ENCODE assay signal across 12 cellular contexts in the genomic region with DNA sequence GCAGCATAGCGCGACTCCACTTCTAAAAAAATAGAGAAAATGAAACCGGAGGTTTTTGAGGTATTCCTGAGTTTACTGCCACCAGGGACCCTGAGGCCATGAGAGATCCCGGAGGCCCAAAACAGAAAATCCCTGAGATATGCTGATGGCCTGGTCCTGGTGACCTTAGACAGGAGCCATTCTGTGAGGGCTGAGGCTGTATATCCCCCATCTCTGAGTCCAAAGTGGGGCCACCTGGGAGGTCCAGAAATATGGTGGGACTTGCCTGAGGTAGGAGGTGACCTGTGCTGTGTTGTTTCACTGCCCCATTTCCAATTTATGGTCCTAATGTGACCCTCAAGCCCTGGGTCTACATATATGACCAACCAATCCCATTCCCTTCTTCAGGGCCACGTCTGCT. TPM values are rescaled to one million over a fixed set of nuclear protein-coding genes. Genes with fewer than 3 reads are reported as not detected.
DNase-seq lines count a peak whose midpoint lies in the region; ATAC-seq, FAIRE-seq and TF ChIP-seq lines count a peak whose summit lies in the region.
"Not testable (repeated sequence)": the region's sequence is repeated elsewhere in the genome, so short reads cannot be mapped to it uniquely, and the experiment has no call there.
"Had no signal": no experiment of that assay in that cellular context is flagged by ENCODE, and none has a peak within 500 bp of the region (broad histone marks: within the 10 kb centered on the region; RNA-seq: fewer than 3 reads in every experiment).

No MANE protein-coding gene starts in this region.

- H2BK15ac ChIP-seq in H1 (ENCODE audit: low read length): not testable (repeated sequence)

- H3K27me3 Mint-ChIP-seq in CD14-positive monocyte (ENCODE audit: low read depth in 3 of 3); IgD-negative memory B cell; activated T-helper 17 cell treated with anti-CD3 and anti-CD28 coated beads, Interleukin-2, amount 50 U/mL, for 72 hours; stimulated activated naive CD8-positive, alpha-beta T cell treated with anti-CD3 and anti-CD28 coated beads, Interleukin-15, Interleukin-2, amounts not matched to agents 100 ng/mL and 50 ng/mL, for 24 hours: not testable (repeated sequence)

- WGBS in H1 (ENCODE audit: extremely low coverage in 1 of 2, insufficient coverage in 1 of 2, insufficient read length in 1 of 2, insufficient replicate concordance in 2 of 2, low coverage in 1 of 2, low lambda C conversion rate in 2 of 2, missing lambda C conversion rate in 1 of 2), 2 experiments: 94% methylated on average over 4 of the region's 5 CpGs; no CpG with 5 or more reads in 1 of the 2 experiments
- 66 to 88% (median 79%) methylated on average over 4 to 5 of the region's 5 CpGs for WGBS in spleen, 5 donors

- H3K9me3 ChIP-seq in SU-DHL-6 (ENCODE audit: insufficient read depth, low read length); spleen: not testable (repeated sequence)
- H3K9me3 ChIP-seq in H1 (ENCODE audit: insufficient read depth in 2 of 2, low read depth in 1 of 2, low read length in 1 of 2): peaks cover 4 to 11% of the 10 kb centered on the region in 2 experiments; a peak in 2 of 4 replicates

- H2BK5ac ChIP-seq in H1 (ENCODE audit: low read depth, low read length): not testable (repeated sequence)

- not testable (repeated sequence) for H3K27ac ChIP-seq in SU-DHL-6 (ENCODE audit: low read depth, low read length); H1 (ENCODE audit: low read depth, low read length)
- H3K27ac ChIP-seq in spleen: peak overlapping the region in 4 of 8 donors; percentile 52 to 79 (median 65)

- not testable (repeated sequence) for H3K79me2 ChIP-seq in SU-DHL-6 (ENCODE audit: insufficient read depth, low read length); H1 (ENCODE audit: control insufficient read depth in 1 of 2, insufficient read depth in 2 of 2, low read length in 2 of 2)

- not testable (repeated sequence) for H4K91ac ChIP-seq in H1 (replicated peaks; ENCODE audit: insufficient read length, low read length)

- not testable (repeated sequence) for H3K4ac ChIP-seq in H1 (replicated peaks; ENCODE audit: insufficient read length, low read depth, low read length)

- H3K27ac Mint-ChIP-seq in CD14-positive monocyte: peak overlapping the region in 4 of 7 donors; percentile 30 to 75 (median 69)
- peak overlapping the region in 2 of 3 donors; percentile 80 to 91 for H3K27ac Mint-ChIP-seq in IgD-negative memory B cell
- H3K27ac Mint-ChIP-seq in activated T-helper 17 cell treated with anti-CD3 and anti-CD28 coated beads, Interleukin-2, amount 50 U/mL, for 72 hours: peak overlapping the region; percentile 68
- H3K27ac Mint-ChIP-seq in stimulated activated naive CD8-positive, alpha-beta T cell treated with anti-CD3 and anti-CD28 coated beads, Interleukin-15, Interleukin-2, amounts not matched to agents 100 ng/mL and 50 ng/mL, for 24 hours: not testable (repeated sequence)

- ATAC-seq in activated T-helper 17 cell treated with anti-CD3 and anti-CD28 coated beads, Interleukin-2, amount 50 U/mL, for 72 hours (replicated peaks): not testable (repeated sequence)

- TF ChIP-seq RAD21 in H1 (IDR thresholded peaks at IDR 0.05 in 1 of 2, conservative IDR thresholded peaks at IDR 0.05 in 1 of 2; ENCODE audit: low read depth in 2 of 2, low read length in 2 of 2): not testable (repeated sequence)

- TF ChIP-seq EP300 in H1 (IDR thresholded peaks at IDR 0.05; ENCODE audit: borderline replicate concordance in 1 of 2, low read depth in 2 of 2, low read length in 2 of 2): not testable (repeated sequence)

- H3K9me3 Mint-ChIP-seq in CD14-positive monocyte; IgD-negative memory B cell; activated T-helper 17 cell treated with anti-CD3 and anti-CD28 coated beads, Interleukin-2, amount 50 U/mL, for 72 hours; stimulated activated naive CD8-positive, alpha-beta T cell treated with anti-CD3 and anti-CD28 coated beads, Interleukin-15, Interleukin-2, amounts not matched to agents 100 ng/mL and 50 ng/mL, for 24 hours: not testable (repeated sequence)

- H2AK5ac ChIP-seq in H1 (ENCODE audit: low read depth, low read length): not testable (repeated sequence)

- not testable (repeated sequence) for H4K5ac ChIP-seq in H1 (ENCODE audit: insufficient read length, low read depth, low read length)

- not testable (repeated sequence) for H3K14ac ChIP-seq in H1 (ENCODE audit: insufficient read length)

- H4K20me1 ChIP-seq in SU-DHL-6 (ENCODE audit: low read depth, low read length); H1 (replicated peaks in 1 of 2; ENCODE audit: control insufficient read depth in 1 of 2, insufficient read depth in 2 of 2, low read length in 2 of 2): not testable (repeated sequence)

- not testable (repeated sequence) for H3K9me2 ChIP-seq in SU-DHL-6 (replicated peaks; ENCODE audit: insufficient read depth, low read length)

- not testable (repeated sequence) for H3K23me2 ChIP-seq in H1 (ENCODE audit: low read depth, low read length)

- H3K4me1 ChIP-seq in H1 (replicated peaks in 1 of 4; ENCODE audit: control insufficient read depth in 3 of 4, insufficient read depth in 4 of 4, low read length in 3 of 4): not testable (repeated sequence)
- H3K4me1 ChIP-seq in spleen: peaks cover 0 to 46% (median 4%) of the 10 kb centered on the region in 6 donors

- H2BK12ac ChIP-seq in H1 (ENCODE audit: low read depth, low read length): not testable (repeated sequence)

- intact Hi-C loops in CD14-positive monocyte (cut with micrococcal nuclease); spleen (cut with DNase I; ENCODE audit: low total_unique reads): not testable (repeated sequence)

- H3K56ac ChIP-seq in H1 (replicated peaks; ENCODE audit: insufficient read length, low read depth, low read length): not testable (repeated sequence)

- H3K23ac ChIP-seq in H1 (ENCODE audit: insufficient read length): not testable (repeated sequence)

- not testable (repeated sequence) for H3K27me3 ChIP-seq in SU-DHL-6 (ENCODE audit: low read length); H1 (replicated peaks in 1 of 4; ENCODE audit: control insufficient read depth in 3 of 4, extremely low read depth in 1 of 4, insufficient read depth in 3 of 4, low read length in 3 of 4); spleen (replicated peaks in 1 of 7)

- H3K4me3 ChIP-seq in GM12864 (ENCODE audit: low read depth, low read length): peak overlapping the region; percentile 79
- peak overlapping the region; percentile 57 for H3K4me3 ChIP-seq in SU-DHL-6 (ENCODE audit: insufficient read depth, low read length, poor library complexity, severe bottlenecking)
- not testable (repeated sequence) for H3K4me3 ChIP-seq in H1 (ENCODE audit: extremely low read depth in 1 of 4, insufficient read depth in 2 of 4, low read depth in 3 of 4, low read length in 4 of 4)
- peak overlapping the region in 7 of 8 donors; percentile 34 to 70 (median 42) for H3K4me3 ChIP-seq in spleen

- not testable (repeated sequence) for H3K18ac ChIP-seq in H1 (ENCODE audit: extremely low read depth, low read length)

- not testable (repeated sequence) for TF ChIP-seq CTCF in CD14-positive monocyte (IDR thresholded peaks at IDR 0.05); GM12864 (IDR thresholded peaks at IDR 0.05; ENCODE audit: low read depth, low read length, missing control alignments); SU-DHL-6 (IDR thresholded peaks at IDR 0.05; ENCODE audit: insufficient read depth, low read length, poor library complexity, severe bottlenecking); H1 (IDR thresholded peaks at IDR 0.05; ENCODE audit: control extremely low read depth in 1 of 3, insufficient read depth in 1 of 3, low read depth in 1 of 3, low read length in 3 of 3); spleen (IDR thresholded peaks at IDR 0.05 in 8 of 11, conservative IDR thresholded peaks at IDR 0.05 in 3 of 11)

- not testable (repeated sequence) for DNase-seq in CD14-positive monocyte (ENCODE audit: low spot score); GM12864 (ENCODE audit: low read depth); H1 (ENCODE audit: low read depth in 1 of 2, low spot score in 2 of 2); spleen

- not testable (repeated sequence) for H3K79me1 ChIP-seq in H1 (ENCODE audit: low read depth, low read length)

- H3K4me1 Mint-ChIP-seq in CD14-positive monocyte: peaks cover 33% of the 10 kb centered on the region
- H3K4me1 Mint-ChIP-seq in IgD-negative memory B cell: peaks cover 14 to 36% (median 36%) of the 10 kb centered on the region in 3 donors
- H3K4me1 Mint-ChIP-seq in activated T-helper 17 cell treated with anti-CD3 and anti-CD28 coated beads, Interleukin-2, amount 50 U/mL, for 72 hours: not testable (repeated sequence)
- peaks cover 49% of the 10 kb centered on the region for H3K4me1 Mint-ChIP-seq in stimulated activated naive CD8-positive, alpha-beta T cell treated with anti-CD3 and anti-CD28 coated beads, Interleukin-15, Interleukin-2, amounts not matched to agents 100 ng/mL and 50 ng/mL, for 24 hours (ENCODE audit: low read depth)

- H3F3A ChIP-seq in SU-DHL-6 (ENCODE audit: insufficient read depth): not testable (repeated sequence)

- H3K4me3 Mint-ChIP-seq in CD14-positive monocyte; activated T-helper 17 cell treated with anti-CD3 and anti-CD28 coated beads, Interleukin-2, amount 50 U/mL, for 72 hours: not testable (repeated sequence)
- H3K4me3 Mint-ChIP-seq in IgD-negative memory B cell: peak overlapping the region; percentile 96 to 98 (median 98)
- peak overlapping the region; percentile 77 for H3K4me3 Mint-ChIP-seq in stimulated activated naive CD8-positive, alpha-beta T cell treated with anti-CD3 and anti-CD28 coated beads, Interleukin-15, Interleukin-2, amounts not matched to agents 100 ng/mL and 50 ng/mL, for 24 hours

- H2BK20ac ChIP-seq in H1 (ENCODE audit: low read length): not testable (repeated sequence)

- TF ChIP-seq POLR2A in H1 (IDR thresholded peaks at IDR 0.05; ENCODE audit: control extremely low read depth in 1 of 2, low read depth in 2 of 2, low read length in 2 of 2); spleen (IDR thresholded peaks at IDR 0.05): not testable (repeated sequence)

- not testable (repeated sequence) for H2BK120ac ChIP-seq in H1 (replicated peaks; ENCODE audit: low read depth, low read length)

- not testable (repeated sequence) for H2AFZ ChIP-seq in SU-DHL-6 (ENCODE audit: low read depth, low read length, severe bottlenecking); H1 (ENCODE audit: low read length)

- CTCF ChIA-PET in H1 (lab: Charles Lee; ENCODE audit: partially characterized antibody): not testable (repeated sequence)

- FAIRE-seq in H1 (lab: Jason Lieb, UNC): peak; percentile 36

- POLR2A ChIA-PET in H1 (lab: Charles Lee; ENCODE audit: partially characterized antibody): not testable (repeated sequence)

- H4K8ac ChIP-seq in H1 (ENCODE audit: extremely low read depth, insufficient read depth, low read length): not testable (repeated sequence)

- H3K36me3 Mint-ChIP-seq in CD14-positive monocyte; IgD-negative memory B cell; activated T-helper 17 cell treated with anti-CD3 and anti-CD28 coated beads, Interleukin-2, amount 50 U/mL, for 72 hours (ENCODE audit: low read depth); stimulated activated naive CD8-positive, alpha-beta T cell treated with anti-CD3 and anti-CD28 coated beads, Interleukin-15, Interleukin-2, amounts not matched to agents 100 ng/mL and 50 ng/mL, for 24 hours (ENCODE audit: low read depth): not testable (repeated sequence)

- peak overlapping the region; percentile 55 for H3K4me2 ChIP-seq in SU-DHL-6 (ENCODE audit: low read depth, low read length, poor library complexity, severe bottlenecking)
- not testable (repeated sequence) for H3K4me2 ChIP-seq in H1 (ENCODE audit: insufficient read depth in 1 of 2, low read depth in 2 of 2, low read length in 2 of 2)

- not testable (repeated sequence) for H3K36me3 ChIP-seq in SU-DHL-6 (ENCODE audit: low read length); H1 (ENCODE audit: control insufficient read depth in 2 of 4, insufficient read depth in 4 of 4, low read length in 3 of 4); spleen

- H3K9ac ChIP-seq in SU-DHL-6 (ENCODE audit: low read length): peak overlapping the region; percentile 67
- H3K9ac ChIP-seq in H1 (replicated peaks in 1 of 4; ENCODE audit: extremely low read depth in 1 of 4, low read depth in 3 of 4, low read length in 3 of 4): not testable (repeated sequence)

RNA-seq across cellular contexts. Expression of gene CLEC17A, which starts 1.5 kb away (rescaled TPM):
- polyA plus RNA-seq in CD14-positive monocyte (1 to 10 TPM in 1 of 2 donors, under 1 TPM in 1; 0.62 to 3.4 TPM), IgD-negative memory B cell (27.0 TPM), H1 (2011; rRNA removed) (not detected in 2 replicates), spleen (10 to 100 TPM; 20.1 to 47.6 (median 23.3) TPM)
- total RNA-seq in activated T-helper 17 cell treated with anti-CD3 and anti-CD28 coated beads, Interleukin-2, amount 50 U/mL, for 72 hours: 1 to 10 TPM in 1 of 2 donors, under 1 TPM in 1; 0.78 to 2.0 TPM
- not detected in 2 replicates for total RNA-seq in H1 (2021; fragmentation: NEBNext Ultra II Directional; extraction: Animal tissue kit (Norgen Biotek cat#: 25700))
- polyA plus RNA-seq in H1 (2011; cell fraction: cytosol; rRNA removed): not detected
- polyA plus RNA-seq in H1 (2011; cell fraction: nucleus; rRNA removed): not detected
- not detected in 4 replicates for polyA plus RNA-seq in H1 (2012, experiment 1 of 2)
- polyA plus RNA-seq in H1 (2012, experiment 2 of 2): not detected
- polyA plus RNA-seq in H1 (2013, experiment 1 of 2): 0.04 TPM
- polyA plus RNA-seq in H1 (2013, experiment 2 of 2): 0.09 TPM
- not detected in 2 replicates for polyA minus RNA-seq in H1 (2011; rRNA and poly(A)+ RNA removed)
- polyA minus RNA-seq in H1 (2011; cell fraction: cytosol; rRNA and poly(A)+ RNA removed): not detected
- polyA minus RNA-seq in H1 (2011; cell fraction: nucleus; rRNA and poly(A)+ RNA removed): not detected
- 10 to 100 TPM; 17.9 to 40.1 (median 23.6) TPM for total RNA-seq in spleen
- total RNA-seq: A172; CD4-positive, alpha-beta memory T cell; GM23248; HT-29 had no signal
- polyA plus RNA-seq: GM23248 had no signal

RNA-seq across cellular contexts. Expression of gene NDUFB7, which starts 12.5 kb away (rescaled TPM):
- polyA plus RNA-seq in CD14-positive monocyte (100 to 1,000 TPM; 204 to 313 TPM), IgD-negative memory B cell (224 TPM), H1 (2011; rRNA removed) (740 and 777 TPM in 2 replicates), spleen (100 to 1,000 TPM; 283 to 374 (median 336) TPM)
- 100 to 1,000 TPM in 1 of 2 donors, 10 to 100 TPM in 1; 79.7 to 132 TPM for total RNA-seq in activated T-helper 17 cell treated with anti-CD3 and anti-CD28 coated beads, Interleukin-2, amount 50 U/mL, for 72 hours
- 151 and 161 TPM in 2 replicates for total RNA-seq in H1 (2021; fragmentation: NEBNext Ultra II Directional; extraction: Animal tissue kit (Norgen Biotek cat#: 25700))
- 516 TPM for polyA plus RNA-seq in H1 (2011; cell fraction: cytosol; rRNA removed)
- 409 TPM for polyA plus RNA-seq in H1 (2011; cell fraction: nucleus; rRNA removed)
- polyA plus RNA-seq in H1 (2012, experiment 1 of 2): 92.3 to 278 TPM (median 228 TPM) in 4 replicates
- 239 TPM for polyA plus RNA-seq in H1 (2012, experiment 2 of 2)
- 244 TPM for polyA plus RNA-seq in H1 (2013, experiment 1 of 2)
- 241 TPM for polyA plus RNA-seq in H1 (2013, experiment 2 of 2)
- polyA minus RNA-seq in H1 (2011; rRNA and poly(A)+ RNA removed): 37.4 and 68.2 TPM in 2 replicates
- 113 TPM for polyA minus RNA-seq in H1 (2011; cell fraction: cytosol; rRNA and poly(A)+ RNA removed)
- polyA minus RNA-seq in H1 (2011; cell fraction: nucleus; rRNA and poly(A)+ RNA removed): 93.4 TPM
- 100 to 1,000 TPM in 3 of 7 donors, 10 to 100 TPM in 4; 77.2 to 185 (median 92.3) TPM for total RNA-seq in spleen

RNA-seq across cellular contexts. Expression of gene TECR, which starts 55.0 kb away (rescaled TPM):
- polyA plus RNA-seq in CD14-positive monocyte (10 to 100 TPM; 76.7 to 79.6 TPM), IgD-negative memory B cell (145 TPM), H1 (2011; rRNA removed) (405 and 439 TPM in 2 replicates), spleen (10 to 100 TPM; 75.8 to 89.0 (median 76.6) TPM)
- total RNA-seq in activated T-helper 17 cell treated with anti-CD3 and anti-CD28 coated beads, Interleukin-2, amount 50 U/mL, for 72 hours: 100 to 1,000 TPM; 100 to 139 TPM
- total RNA-seq in H1 (2021; fragmentation: NEBNext Ultra II Directional; extraction: Animal tissue kit (Norgen Biotek cat#: 25700)): 172 and 179 TPM in 2 replicates
- 162 TPM for polyA plus RNA-seq in H1 (2011; cell fraction: cytosol; rRNA removed)
- polyA plus RNA-seq in H1 (2011; cell fraction: nucleus; rRNA removed): 283 TPM
- 145 to 221 TPM (median 207 TPM) in 4 replicates for polyA plus RNA-seq in H1 (2012, experiment 1 of 2)
- 342 TPM for polyA plus RNA-seq in H1 (2012, experiment 2 of 2)
- 342 TPM for polyA plus RNA-seq in H1 (2013, experiment 1 of 2)
- polyA plus RNA-seq in H1 (2013, experiment 2 of 2): 367 TPM
- 119 and 162 TPM in 2 replicates for polyA minus RNA-seq in H1 (2011; rRNA and poly(A)+ RNA removed)
- 154 TPM for polyA minus RNA-seq in H1 (2011; cell fraction: cytosol; rRNA and poly(A)+ RNA removed)
- 83.2 TPM for polyA minus RNA-seq in H1 (2011; cell fraction: nucleus; rRNA and poly(A)+ RNA removed)
- total RNA-seq in spleen: 10 to 100 TPM; 51.6 to 92.2 (median 60.9) TPM
